ENCODE assay signal across 9 cellular contexts in the genomic region with DNA sequence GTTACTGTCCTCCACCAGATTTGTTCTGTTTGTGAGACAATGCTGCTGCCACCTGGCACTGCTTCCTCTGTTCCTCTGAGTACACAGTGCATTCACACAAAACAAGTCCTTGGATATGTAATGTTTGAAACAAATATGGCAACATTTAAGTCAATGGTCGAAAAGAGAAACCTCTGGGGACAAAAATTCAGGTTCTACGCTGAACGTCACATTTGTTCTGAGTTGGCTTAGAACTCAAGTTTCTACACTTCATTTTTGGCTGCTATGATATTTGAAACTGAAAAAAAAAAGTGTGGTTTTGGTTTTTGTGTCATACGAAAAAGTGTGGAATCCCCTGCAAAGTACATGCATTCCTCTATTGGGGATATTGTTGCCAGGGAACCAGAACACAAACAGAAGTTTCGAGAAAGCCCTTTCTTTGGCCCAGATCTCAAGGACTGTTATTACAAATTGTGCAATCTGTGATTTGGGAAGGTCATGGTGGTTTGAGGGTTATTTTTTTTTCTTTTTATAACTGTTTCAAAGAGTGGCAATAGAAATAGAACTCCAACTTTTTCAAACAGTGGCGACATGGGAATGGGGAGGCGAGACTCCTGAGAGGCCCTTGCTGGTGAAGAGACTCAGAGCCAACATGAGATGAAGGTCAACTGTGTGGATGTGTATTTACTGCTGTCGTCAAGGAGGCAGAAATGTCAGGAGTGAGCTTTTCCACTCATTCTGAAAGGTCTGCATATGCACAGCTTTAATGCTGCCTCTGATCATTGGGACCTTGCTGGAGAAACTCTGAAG.
DNase-seq lines count a peak whose midpoint lies in the region; ATAC-seq and TF ChIP-seq lines count a peak whose summit lies in the region.
"Had no signal": no experiment of that assay in that cellular context is flagged by ENCODE, and none has a peak within 500 bp of the region (broad histone marks: within the 10 kb centered on the region; RNA-seq: fewer than 3 reads in every experiment).

No MANE protein-coding gene starts in this region.

- H3K4me1 ChIP-seq in lower lobe of right lung (peaks cover 47% of the 10 kb centered on the region), vagina (peaks cover 13% of the 10 kb centered on the region)
- H3K4me1 ChIP-seq: A549 had no signal

- no peaks in the 10 kb centered on the region for H3K36me3 Mint-ChIP-seq in glutamatergic neuron (ENCODE audit: unreplicated experiment)

- peak; percentile 50 for ATAC-seq in HG03280 (IDR thresholded peaks at IDR 0.05; ENCODE audit: unreplicated experiment)
- ATAC-seq in lower lobe of right lung, result peak; percentile 77 to 85
- ATAC-seq: A549 had no signal

- H3K27me3 ChIP-seq in lower lobe of right lung (ENCODE audit: low read depth) (no peaks in the 10 kb centered on the region), vagina (no peaks in the 10 kb centered on the region)

- peaks cover 4% of the 10 kb centered on the region for H3K4me1 Mint-ChIP-seq in glutamatergic neuron (ENCODE audit: low read depth, unreplicated experiment)

- H3K27ac ChIP-seq in lower lobe of right lung (peak overlapping the region; percentile 82), vagina (peak overlapping the region; percentile 69)
- H3K27ac ChIP-seq: A549 had no signal

- DNase-seq in NCI-H748 (lab: John Stamatoyannopoulos, UW; ENCODE audit: unreplicated experiment) (peak; percentile 22), NCI-H748 treated with DMSO at 0.1 percent for 48 hours (lab: John Stamatoyannopoulos, UW) (no peak), amniotic epithelial cell (ENCODE audit: low read depth) (peak; percentile 93), lower lobe of right lung (no peak), vagina (ENCODE audit: extremely low spot score in 2 of 2) (no peak), NCI-H524 treated with DMSO at 0.1 percent for 48 hours (lab: John Stamatoyannopoulos, UW) (no peak), glutamatergic neuron (no peak)

- H3K36me3 ChIP-seq in lower lobe of right lung, result no peaks in the 10 kb centered on the region
- H3K36me3 ChIP-seq in vagina, result no peaks in the 10 kb centered on the region

- H3K9me3 Mint-ChIP-seq in glutamatergic neuron (ENCODE audit: unreplicated experiment), result peaks cover 6% of the 10 kb centered on the region

- intact Hi-C loops in lower lobe of right lung (cut with DNase I), result no loop called here
- intact Hi-C loops in vagina (cut with DNase I), result loop anchor here (5.0 kb wide), 1 partner anchor 230 kb away; no protein-coding TSS in a partner anchor

- H3K9me3 ChIP-seq in lower lobe of right lung (no peaks in the 10 kb centered on the region), vagina (no peaks in the 10 kb centered on the region)
- H3K9me3 ChIP-seq: A549 had no signal

- H3K4me3 Mint-ChIP-seq in glutamatergic neuron (ENCODE audit: unreplicated experiment), result no peak overlapping the region

- H3K4me3 ChIP-seq in lower lobe of right lung, result no peak overlapping the region
- H3K4me3 ChIP-seq in vagina, result no peak overlapping the region
- H3K4me3 ChIP-seq: A549 had no signal

- no peak overlapping the region for H3K27ac Mint-ChIP-seq in glutamatergic neuron (ENCODE audit: unreplicated experiment)

- TF ChIP-seq CTCF in lower lobe of right lung (IDR thresholded peaks at IDR 0.05), result no peak
- TF ChIP-seq CTCF in vagina (IDR thresholded peaks at IDR 0.05), result no peak
- TF ChIP-seq CTCF in glutamatergic neuron (IDR thresholded peaks at IDR 0.05; ENCODE audit: partially characterized antibody, unreplicated experiment), result no peak

- no peak for TF ChIP-seq POLR2A in vagina (IDR thresholded peaks at IDR 0.05)

- H3K27me3 Mint-ChIP-seq in glutamatergic neuron (ENCODE audit: unreplicated experiment), result no peaks in the 10 kb centered on the region

Comparison
In these comparisons a context has a peak if more than half of its experiments do, and no peak if none do; other contexts are left out.
1. DNase-seq: peak in NCI-H748 (single experiment) and amniotic epithelial cell (single experiment); none in NCI-H748 treated with DMSO at 0.1 percent for 48 hours (single experiment), lower lobe of right lung (single experiment), vagina (0 of 2), NCI-H524 treated with DMSO at 0.1 percent for 48 hours (single experiment) and glutamatergic neuron (single experiment).